1 cellular context compared by ENCODE assay signal in the genomic region with DNA sequence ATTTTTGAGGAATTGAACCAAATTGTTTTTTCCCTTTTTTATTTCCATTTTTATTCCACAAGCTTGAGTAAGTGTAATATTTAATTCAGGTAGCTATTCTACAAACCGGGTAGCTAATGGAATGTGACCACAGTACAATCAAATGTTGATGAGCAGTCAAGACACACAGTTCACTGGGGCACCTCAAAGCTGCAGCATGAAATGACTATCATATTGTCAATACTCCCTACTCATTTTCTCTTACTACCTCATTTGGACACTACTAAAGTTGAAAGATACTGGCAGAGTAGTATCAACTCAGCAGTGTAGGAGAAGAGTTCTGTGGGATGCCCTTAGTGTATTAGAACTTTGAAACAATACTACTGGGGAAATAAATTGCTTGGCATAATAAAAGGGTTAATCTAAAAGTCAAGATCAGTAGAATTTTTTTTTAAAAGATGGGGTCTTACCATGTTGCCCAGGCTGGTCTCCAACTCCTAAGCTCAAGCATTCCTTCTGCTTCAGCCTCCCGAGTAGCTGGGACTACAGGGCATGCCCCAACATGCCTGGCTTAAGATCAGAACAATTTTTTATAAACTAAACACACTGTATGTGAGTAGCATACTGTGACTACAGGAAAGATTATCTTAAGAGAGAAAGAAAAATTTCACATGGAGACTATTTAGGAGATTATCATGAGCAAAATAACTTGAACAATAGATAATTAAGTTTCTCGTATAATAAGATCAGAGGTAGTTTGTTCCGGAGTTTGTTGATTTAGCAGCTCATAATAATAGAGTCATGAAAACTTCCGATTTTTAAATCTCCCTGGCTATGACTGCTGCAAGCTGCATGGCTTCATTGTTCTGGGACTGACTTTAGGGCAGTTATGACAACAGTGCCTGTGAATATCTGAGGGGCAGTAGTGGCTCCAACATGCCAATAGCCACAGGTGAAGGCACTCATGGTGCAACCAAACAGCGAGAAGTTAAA.
TF ChIP-seq lines count a peak whose summit lies in the region.

No MANE protein-coding gene starts in this region.

TF ChIP-seq in SK-N-SH, 30 proteins besides CTCF, POLR2A, EP300 and RAD21 (continued from another document):
- TF ChIP-seq SIN3A (IDR thresholded peaks at IDR 0.05; ENCODE audit: borderline replicate concordance, low read depth, low read length) (no peak), GATA2 (CRISPR knock-in tag; IDR thresholded peaks at IDR 0.05) (no peak), FOXJ3 (CRISPR knock-in tag; IDR thresholded peaks at IDR 0.05) (no peak), RCOR1 (IDR thresholded peaks at IDR 0.05; ENCODE audit: low read length) (no peak), GABPA (IDR thresholded peaks at IDR 0.05; ENCODE audit: low read depth) (no peak), TEAD4 (IDR thresholded peaks at IDR 0.05; ENCODE audit: borderline replicate concordance, insufficient read depth) (no peak), TCF12 (IDR thresholded peaks at IDR 0.05) (no peak), YY1 (IDR thresholded peaks at IDR 0.05; ENCODE audit: low read depth) (no peak), NFIC (IDR thresholded peaks at IDR 0.05; ENCODE audit: borderline replicate concordance) (no peak), REST (IDR thresholded peaks at IDR 0.05; ENCODE audit: low read depth, low read length) (no peak)
